10 cellular contexts compared by ENCODE assay signal in the genomic region with DNA sequence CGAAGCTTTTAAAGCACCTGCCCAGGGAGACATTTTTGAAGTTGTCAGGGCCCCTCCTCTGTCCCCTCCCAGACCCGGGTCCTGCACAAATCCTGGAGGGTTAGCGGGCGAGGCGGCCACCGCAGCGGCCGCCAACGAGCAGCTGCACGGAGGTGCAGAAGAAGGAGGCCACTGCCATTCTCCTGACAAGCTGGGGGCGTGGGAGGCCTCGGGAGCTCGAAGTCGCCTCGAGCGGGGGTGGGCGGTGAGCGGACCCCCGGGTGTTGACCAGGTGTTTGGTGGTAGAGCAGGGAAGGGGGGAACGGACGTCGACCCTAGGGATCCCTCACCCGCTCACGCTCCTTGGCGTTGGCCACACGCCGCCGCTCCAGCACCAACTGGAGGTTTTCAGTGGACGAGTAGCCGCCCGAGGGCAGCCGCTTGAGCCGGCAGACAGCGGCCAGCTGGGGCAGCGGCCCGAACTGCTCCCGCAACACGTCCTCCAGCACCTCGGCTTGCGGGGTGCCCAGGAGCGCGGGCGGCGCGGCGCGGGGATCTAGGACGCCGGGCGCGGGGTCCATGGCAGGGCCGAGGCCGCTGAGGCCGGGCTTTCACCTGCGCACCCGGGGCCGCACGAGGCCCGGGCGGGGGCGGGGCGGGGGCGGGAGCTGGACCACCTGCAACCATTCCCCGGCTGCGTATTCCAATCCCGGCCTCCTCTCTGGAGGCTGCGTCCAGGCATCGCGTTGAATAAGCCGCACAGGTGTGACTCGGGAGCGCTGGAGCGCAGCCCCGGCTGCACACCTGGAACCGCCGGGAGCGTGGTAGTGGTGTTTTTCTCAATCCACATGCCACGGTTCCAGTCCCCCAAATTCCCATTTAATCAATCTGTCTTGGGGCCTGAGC. TPM values are rescaled to one million over a fixed set of nuclear protein-coding genes. Genes with fewer than 3 reads are reported as not detected.
DNase-seq lines count a peak whose midpoint lies in the region; ATAC-seq and TF ChIP-seq lines count a peak whose summit lies in the region.
"Had no signal": no experiment of that assay in that cellular context is flagged by ENCODE, and none has a peak within 500 bp of the region (broad histone marks: within the 10 kb centered on the region; RNA-seq: fewer than 3 reads in every experiment).

A gene with protein sequence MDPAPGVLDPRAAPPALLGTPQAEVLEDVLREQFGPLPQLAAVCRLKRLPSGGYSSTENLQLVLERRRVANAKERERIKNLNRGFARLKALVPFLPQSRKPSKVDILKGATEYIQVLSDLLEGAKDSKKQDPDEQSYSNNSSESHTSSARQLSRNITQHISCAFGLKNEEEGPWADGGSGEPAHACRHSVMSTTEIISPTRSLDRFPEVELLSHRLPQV (minus strand): TSS at position 565 of the 885 bp plus-strand sequence. CDS start 5 bp downstream, at position 560.

- no peaks in the 10 kb centered on the region for H3K4me1 ChIP-seq in ACC112 (ENCODE audit: control insufficient read depth, insufficient read depth, low read length, unreplicated experiment)
- peaks cover 4% of the 10 kb centered on the region; the same call in 1 of the 2 replicates for H3K4me1 ChIP-seq in HUES6 (ENCODE audit: control insufficient read depth, insufficient read depth, low read length)

- H3K9me3 ChIP-seq in HUES6 (ENCODE audit: control insufficient read depth, insufficient read depth, low read depth, low read length) = no peaks in the 10 kb centered on the region
- H3K9me3 ChIP-seq: adrenal gland had no signal

- peak within 1 kb of the TSS; percentile 6 for H2AFZ ChIP-seq in ACC112 (ENCODE audit: low read length, unreplicated experiment)

- no peak within 1 kb of the TSS for H3K9ac ChIP-seq in HUES6 (ENCODE audit: low read length)

- H3K79me2 ChIP-seq in ACC112 (ENCODE audit: control insufficient read depth, insufficient read depth, low read length, unreplicated experiment) = no peaks in the 10 kb centered on the region

- no peak for ATAC-seq in left colon

- H3K4me3 ChIP-seq in ACC112 (ENCODE audit: low read depth, low read length) (peak within 1 kb of the TSS; percentile 55), HUES6 (ENCODE audit: low read depth, low read length) (peak within 1 kb of the TSS; percentile 39), coronary artery (peak within 1 kb of the TSS; percentile 57)

- TF ChIP-seq CTCF in coronary artery (IDR thresholded peaks at IDR 0.05) = no peak

- DNase-seq in coronary artery (ENCODE audit: low spot score) = no peak
- peak; percentile 13 for DNase-seq in myocyte (ENCODE audit: low read depth)
- DNase-seq in germinal center (ENCODE audit: low spot score) = no peak
- no peak for DNase-seq in NAMALWA (ENCODE audit: low spot score)
- no peak for DNase-seq in left colon
- no peak for DNase-seq in DMS 273 treated with DMSO at 0.1 percent for 48 hours (lab: John Stamatoyannopoulos, UW)

- H3K27ac ChIP-seq in ACC112 (ENCODE audit: low read depth, low read length) = no peak within 1 kb of the TSS
- no peak within 1 kb of the TSS for H3K27ac ChIP-seq in HUES6 (ENCODE audit: low read depth, low read length)
- no peak within 1 kb of the TSS for H3K27ac ChIP-seq in coronary artery
- H3K27ac ChIP-seq: adrenal gland had no signal

- intact Hi-C loops in left colon (cut with DNase I, micrococcal nuclease) = no loop called here

- H3K36me3 ChIP-seq in ACC112 (ENCODE audit: insufficient read depth, low read length) (no peaks in the 10 kb centered on the region), HUES6 (ENCODE audit: control insufficient read depth, insufficient read depth, low read length) (no peaks in the 10 kb centered on the region)
- H3K36me3 ChIP-seq: adrenal gland had no signal

- H3K27me3 ChIP-seq in ACC112 (ENCODE audit: insufficient read depth, low read length) = peaks cover 88% of the 10 kb centered on the region
- H3K27me3 ChIP-seq in HUES6 (ENCODE audit: control insufficient read depth, insufficient read depth, low read length) = peaks cover 93% of the 10 kb centered on the region

RNA-seq across cellular contexts. Expression of the gene that starts here (rescaled TPM):
- not detected in 2 replicates for total RNA-seq in myocyte
- polyA plus RNA-seq in myocyte (2012) = not detected
- total RNA-seq in left colon = not detected
- total RNA-seq: adrenal gland, mononuclear cell had no signal
- polyA plus RNA-seq: adrenal gland had no signal

Comparison
In these comparisons a context has a peak if more than half of its experiments do, and no peak if none do; other contexts are left out.
1. Peak in DNase-seq in myocyte; RNA of the gene not detected or under 1 TPM.